8 cellular contexts compared by ENCODE assay signal in the genomic region with DNA sequence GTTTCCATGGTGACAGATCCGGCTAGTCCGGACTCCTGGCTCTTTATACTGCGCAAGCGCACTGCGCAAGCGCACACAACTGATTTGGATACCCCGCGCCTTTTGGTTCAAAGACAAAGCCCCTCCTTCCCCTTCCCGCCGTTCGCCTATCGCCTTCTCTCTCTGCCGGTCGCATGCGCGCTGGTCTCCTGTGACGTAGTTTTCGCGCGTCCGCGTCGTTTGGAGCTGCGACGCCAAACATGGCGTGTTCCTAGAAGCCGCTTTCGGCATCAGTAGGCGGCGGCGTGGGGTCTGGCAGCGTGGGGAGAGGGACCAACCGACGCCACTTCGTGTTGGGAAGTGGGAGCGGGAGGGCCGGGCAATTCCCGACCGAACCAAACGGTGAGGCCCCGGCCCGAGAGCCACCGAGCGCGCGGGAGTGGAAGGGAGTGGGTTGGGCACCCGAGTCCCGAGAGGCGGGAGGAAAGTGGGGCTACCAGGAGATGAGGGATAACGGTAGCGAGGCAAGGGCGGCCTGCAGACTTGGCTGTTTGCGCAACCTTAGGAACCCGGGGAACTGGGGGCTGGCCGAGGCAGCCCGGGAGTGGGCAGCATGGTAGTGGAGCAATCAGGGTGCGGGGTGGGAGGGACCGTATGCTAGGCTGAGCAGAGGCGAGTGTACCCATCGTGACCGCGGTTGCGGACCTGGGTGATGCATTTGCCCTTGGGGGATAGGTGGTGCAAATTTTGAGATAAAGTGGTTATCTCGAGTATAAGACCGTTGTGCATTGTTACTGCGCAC. TPM values are rescaled to one million over a fixed set of nuclear protein-coding genes. Genes with fewer than 3 reads are reported as not detected.
A peak's percentile ranks its signal among the peaks of the same experiment; 100 is the strongest.
DNase-seq lines count a peak whose midpoint lies in the region; ATAC-seq, FAIRE-seq and TF ChIP-seq lines count a peak whose summit lies in the region.

A gene (plus strand): TSS at position 215 of the 781 bp plus-strand sequence. CDS start 24,517 bp downstream, outside the sequence.

- H3K9me3 ChIP-seq in AG04450 (ENCODE audit: control insufficient read depth, insufficient read depth, low read length) (no peaks in the 10 kb centered on the region; the same call in 1 of the 2 replicates), small intestine (ENCODE audit: control insufficient read depth, low read depth) (no peaks in the 10 kb centered on the region)

- H3K36me3 Mint-ChIP-seq in WTC11, result no peaks in the 10 kb centered on the region

- peak within 1 kb of the TSS; percentile 95 for H3K4me3 ChIP-seq in AG04450 (ENCODE audit: low read depth, low read length)
- H3K4me3 ChIP-seq in cardiac fibroblast (replicated peaks in 1 of 2; ENCODE audit: low read depth in 2 of 2, low read length in 2 of 2), result peak within 1 kb of the TSS; percentile 96 to 99
- peak within 1 kb of the TSS; percentile 69 to 75 for H3K4me3 ChIP-seq in small intestine (ENCODE audit: low read depth in 1 of 2, low read length in 2 of 2)

- CTCF ChIA-PET in AG04450 (lab: Charles Lee), result interaction anchor here (0.6 to 0.9 kb wide), 3 partner anchors 9 to 366 kb away, joined by 3 to 5 read pairs (median 3); a partner anchor contains a TSS
- CTCF ChIA-PET in WTC11 (lab: Charles Lee), result interaction anchor here (1.7 to 2.7 kb wide), 3 partner anchors 9 to 368 kb away, joined by 4 to 11 read pairs (median 10); a partner anchor contains a TSS

- no peak for FAIRE-seq in small intestine (lab: Jason Lieb, UNC)

- H3K27me3 ChIP-seq in AG04450 (ENCODE audit: control insufficient read depth, insufficient read depth, low read length), result no peaks in the 10 kb centered on the region
- H3K27me3 ChIP-seq in small intestine (ENCODE audit: control insufficient read depth in 2 of 2, insufficient read depth in 2 of 2, low read length in 2 of 2), result no peaks in the 10 kb centered on the region

- peak; percentile 97 for ATAC-seq in GM18909 (IDR thresholded peaks at IDR 0.05; ENCODE audit: poor library complexity, unreplicated experiment)
- ATAC-seq in HG03175 (IDR thresholded peaks at IDR 0.05; ENCODE audit: unreplicated experiment), result peak; percentile 96
- ATAC-seq in WTC11, result peak; percentile 99

- H3K4me1 Mint-ChIP-seq in WTC11, result peaks cover 7% of the 10 kb centered on the region

- H3K27me3 Mint-ChIP-seq in WTC11 (ENCODE audit: low read depth), result peaks cover 4% of the 10 kb centered on the region

- TF ChIP-seq CTCF in AG04450 (IDR thresholded peaks at IDR 0.05; ENCODE audit: low read depth, low read length) (no peak), WTC11 (IDR thresholded peaks at IDR 0.05) (no peak), cardiac fibroblast (IDR thresholded peaks at IDR 0.05; ENCODE audit: low read depth, low read length) (no peak)

- POLR2A ChIA-PET in AG04450 (lab: Yijun Ruan, JAX), result interaction anchor here (2.1 kb wide), 1 partner anchor 9 kb away, joined by 30 read pairs; a partner anchor contains a TSS
- POLR2A ChIA-PET in WTC11 (lab: Charles Lee), result interaction anchor here (1.2 to 1.9 kb wide), 2 partner anchors 9 kb away, joined by 3 to 30 read pairs; a partner anchor contains a TSS

- H3K9me3 Mint-ChIP-seq in WTC11, result no peaks in the 10 kb centered on the region

- peaks cover 0 to 4% of the 10 kb centered on the region in 2 donors for H3K4me1 ChIP-seq in small intestine (ENCODE audit: control insufficient read depth in 2 of 2, insufficient read depth in 1 of 2, low read depth in 1 of 2, low read length in 1 of 2)

- 0% methylated on average over 65 to 66 of the region's 66 CpGs for WGBS in small intestine, 3 donors

- H3K4me3 Mint-ChIP-seq in WTC11, result peak within 1 kb of the TSS; percentile 88

- DNase-seq in AG04450 (ENCODE audit: low read depth, low spot score) (peak; percentile 98), NCI-H226 (peak; percentile 98), WTC11 (ENCODE audit: low spot score) (peak; percentile 99), cardiac fibroblast (ENCODE audit: low read depth in 2 of 2) (peak; percentile 99), iPS-NIHi11 (ENCODE audit: low spot score) (peak; percentile 96), small intestine (peak; percentile 100)

- no peaks in the 10 kb centered on the region for H3K36me3 ChIP-seq in small intestine (ENCODE audit: control insufficient read depth in 2 of 2, insufficient read depth in 2 of 2, low read length in 2 of 2)

- H3K27ac ChIP-seq in AG04450 (ENCODE audit: low read depth, low read length), result peak within 1 kb of the TSS; percentile 57
- peak within 1 kb of the TSS; percentile 35 to 77 for H3K27ac ChIP-seq in small intestine (ENCODE audit: low read depth in 1 of 2, low read length in 1 of 2)

- peak within 1 kb of the TSS; percentile 91 for H3K27ac Mint-ChIP-seq in WTC11

TF ChIP-seq in WTC11, 78 proteins besides CTCF, POLR2A, EP300 and RAD21 (continues in another document):
- TF ChIP-seq CBFB (CRISPR knock-in tag; IDR thresholded peaks at IDR 0.05; ENCODE audit: low read depth) (no peak; the same call in 1 of the 2 replicates), NR1H2 (CRISPR knock-in tag; IDR thresholded peaks at IDR 0.05) (no peak), ZNF317 (CRISPR knock-in tag; IDR thresholded peaks at IDR 0.05; ENCODE audit: borderline replicate concordance, low read depth) (no peak), GABPB1 (CRISPR knock-in tag; IDR thresholded peaks at IDR 0.05) (peak; percentile 68), ZNF396 (CRISPR knock-in tag; IDR thresholded peaks at IDR 0.05; ENCODE audit: borderline replicate concordance) (no peak), ATF1 (CRISPR knock-in tag; IDR thresholded peaks at IDR 0.05) (no peak), SOX15 (CRISPR knock-in tag; IDR thresholded peaks at IDR 0.05) (no peak), NR2C2 (CRISPR knock-in tag; IDR thresholded peaks at IDR 0.05) (no peak), ZNF232 (CRISPR knock-in tag; IDR thresholded peaks at IDR 0.05) (peak; percentile 74; the same call in 1 of the 2 replicates), FOXK1 (CRISPR knock-in tag; IDR thresholded peaks at IDR 0.05) (peak; percentile 98)
- TF ChIP-seq, protein P1, sequence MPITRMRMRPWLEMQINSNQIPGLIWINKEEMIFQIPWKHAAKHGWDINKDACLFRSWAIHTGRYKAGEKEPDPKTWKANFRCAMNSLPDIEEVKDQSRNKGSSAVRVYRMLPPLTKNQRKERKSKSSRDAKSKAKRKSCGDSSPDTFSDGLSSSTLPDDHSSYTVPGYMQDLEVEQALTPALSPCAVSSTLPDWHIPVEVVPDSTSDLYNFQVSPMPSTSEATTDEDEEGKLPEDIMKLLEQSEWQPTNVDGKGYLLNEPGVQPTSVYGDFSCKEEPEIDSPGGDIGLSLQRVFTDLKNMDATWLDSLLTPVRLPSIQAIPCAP (CRISPR knock-in tag; IDR thresholded peaks at IDR 0.05), result 0 out of 2 replicates have a peak, but pooled peaks have one; percentile 27
- TF ChIP-seq, protein P2, sequence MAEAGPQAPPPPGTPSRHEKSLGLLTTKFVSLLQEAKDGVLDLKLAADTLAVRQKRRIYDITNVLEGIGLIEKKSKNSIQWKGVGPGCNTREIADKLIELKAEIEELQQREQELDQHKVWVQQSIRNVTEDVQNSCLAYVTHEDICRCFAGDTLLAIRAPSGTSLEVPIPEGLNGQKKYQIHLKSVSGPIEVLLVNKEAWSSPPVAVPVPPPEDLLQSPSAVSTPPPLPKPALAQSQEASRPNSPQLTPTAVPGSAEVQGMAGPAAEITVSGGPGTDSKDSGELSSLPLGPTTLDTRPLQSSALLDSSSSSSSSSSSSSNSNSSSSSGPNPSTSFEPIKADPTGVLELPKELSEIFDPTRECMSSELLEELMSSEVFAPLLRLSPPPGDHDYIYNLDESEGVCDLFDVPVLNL (CRISPR knock-in tag; IDR thresholded peaks at IDR 0.05; ENCODE audit: borderline replicate concordance, low read depth), result peak; percentile 87; the same call in 1 of the 2 replicates
- TF ChIP-seq, protein P3, sequence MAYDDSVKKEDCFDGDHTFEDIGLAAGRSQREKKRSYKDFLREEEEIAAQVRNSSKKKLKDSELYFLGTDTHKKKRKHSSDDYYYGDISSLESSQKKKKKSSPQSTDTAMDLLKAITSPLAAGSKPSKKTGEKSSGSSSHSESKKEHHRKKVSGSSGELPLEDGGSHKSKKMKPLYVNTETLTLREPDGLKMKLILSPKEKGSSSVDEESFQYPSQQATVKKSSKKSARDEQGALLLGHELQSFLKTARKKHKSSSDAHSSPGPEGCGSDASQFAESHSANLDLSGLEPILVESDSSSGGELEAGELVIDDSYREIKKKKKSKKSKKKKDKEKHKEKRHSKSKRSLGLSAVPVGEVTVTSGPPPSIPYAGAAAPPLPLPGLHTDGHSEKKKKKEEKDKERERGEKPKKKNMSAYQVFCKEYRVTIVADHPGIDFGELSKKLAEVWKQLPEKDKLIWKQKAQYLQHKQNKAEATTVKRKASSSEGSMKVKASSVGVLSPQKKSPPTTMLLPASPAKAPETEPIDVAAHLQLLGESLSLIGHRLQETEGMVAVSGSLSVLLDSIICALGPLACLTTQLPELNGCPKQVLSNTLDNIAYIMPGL (CRISPR knock-in tag; IDR thresholded peaks at IDR 0.05), result no peak

RNA-seq across cellular contexts. Expression of the gene that starts here (rescaled TPM):
- polyA plus RNA-seq in AG04450 (2011; rRNA removed), result 24.0 and 24.5 TPM in 2 replicates
- polyA minus RNA-seq in AG04450 (2011; rRNA and poly(A)+ RNA removed), result 49.7 and 50.1 TPM in 2 replicates
- 52.6 to 61.9 TPM (median 60.0 TPM) in 3 replicates for total RNA-seq in WTC11 (2021)
- polyA plus RNA-seq in small intestine, result 10 to 100 TPM in 1 of 3 donors, 1 to 10 TPM in 2; 4.7 to 16.4 (median 5.4) TPM

Comparison
In these comparisons a context has a peak if more than half of its experiments do, and no peak if none do; other contexts are left out.
1. Peak in every context shown above with its lines: DNase-seq, ATAC-seq, H3K4me3 ChIP-seq and H3K27ac ChIP-seq.